12 cellular contexts compared by ENCODE assay signal in the genomic region with DNA sequence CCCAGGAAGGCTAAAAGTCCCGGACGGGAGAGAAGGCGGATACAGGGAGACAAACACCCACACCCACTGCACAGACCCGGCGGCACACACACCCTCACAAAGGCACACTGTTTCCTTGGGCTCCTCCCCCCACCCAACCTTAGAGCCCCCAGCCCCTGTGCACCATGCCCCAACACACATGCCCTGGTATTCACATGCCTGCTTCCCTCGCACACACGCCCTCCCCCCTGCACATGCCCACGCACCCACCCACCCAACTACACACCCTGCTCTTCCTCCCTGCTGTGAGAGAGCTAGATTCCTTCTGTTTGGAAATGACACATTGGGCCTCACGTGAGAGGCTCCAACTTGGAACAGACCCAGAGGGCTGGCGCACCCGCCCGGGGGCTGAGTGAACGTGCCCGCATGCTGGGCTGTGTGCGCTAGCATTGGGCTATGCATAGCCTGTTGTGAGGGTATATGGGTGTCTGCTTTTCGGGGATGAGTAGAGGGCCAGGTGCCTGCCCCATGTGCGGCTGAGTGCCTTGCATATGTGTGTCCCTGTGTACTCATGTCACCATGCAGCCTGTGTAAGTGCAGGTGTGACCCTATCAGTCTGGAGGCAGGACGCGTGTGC. TPM values are rescaled to one million over a fixed set of nuclear protein-coding genes. Genes with fewer than 3 reads are reported as not detected.
DNase-seq lines count a peak whose midpoint lies in the region; ATAC-seq, FAIRE-seq and TF ChIP-seq lines count a peak whose summit lies in the region.
"Had no signal": no experiment of that assay in that cellular context is flagged by ENCODE, and none has a peak within 500 bp of the region (broad histone marks: within the 10 kb centered on the region; RNA-seq: fewer than 3 reads in every experiment).

No MANE protein-coding gene starts in this region.

- peak overlapping the region; percentile 75 for H4K8ac ChIP-seq in H1 (ENCODE audit: extremely low read depth, insufficient read depth, low read length)

- H3K79me2 ChIP-seq in H1 (ENCODE audit: control insufficient read depth in 1 of 2, insufficient read depth in 2 of 2, low read length in 2 of 2) = no peaks in the 10 kb centered on the region

- no peak for TF ChIP-seq CTCF in H1 (IDR thresholded peaks at IDR 0.05; ENCODE audit: control extremely low read depth in 1 of 3, insufficient read depth in 1 of 3, low read depth in 1 of 3, low read length in 3 of 3)
- no peak for TF ChIP-seq CTCF in natural killer cell (IDR thresholded peaks at IDR 0.05)

- H3K36me3 ChIP-seq in H1 (ENCODE audit: control insufficient read depth in 2 of 4, insufficient read depth in 4 of 4, low read length in 3 of 4) = no peaks in the 10 kb centered on the region
- H3K36me3 ChIP-seq: heart left ventricle, ovary had no signal

- H3K4me1 ChIP-seq in H1 (replicated peaks in 1 of 4; ENCODE audit: control insufficient read depth in 3 of 4, insufficient read depth in 4 of 4, low read length in 3 of 4) = peaks cover 0 to 25% (median 13%) of the 10 kb centered on the region in 4 experiments; a peak in 6 of 7 replicates

- 0 out of 2 replicates have a peak overlapping the region, but pooled peaks have one; percentile 48 for H2BK20ac ChIP-seq in H1 (ENCODE audit: low read length)

- no peaks in the 10 kb centered on the region for H4K20me1 ChIP-seq in H1 (replicated peaks in 1 of 2; ENCODE audit: control insufficient read depth in 1 of 2, insufficient read depth in 2 of 2, low read length in 2 of 2)

- H4K5ac ChIP-seq in H1 (ENCODE audit: insufficient read length, low read depth, low read length) = no peak overlapping the region

- CTCF ChIA-PET in H1 (lab: Charles Lee; ENCODE audit: partially characterized antibody) = interaction anchor here (0.6 to 16.5 kb wide), 11 partner anchors 16 to 187 kb away, joined by 3 to 232 read pairs (median 3); partner anchors contain the start of gene SLC22A8

- H3K27me3 ChIP-seq in H1 (replicated peaks in 1 of 4; ENCODE audit: control insufficient read depth in 3 of 4, extremely low read depth in 1 of 4, insufficient read depth in 3 of 4, low read length in 3 of 4) = peaks cover 5 to 33% (median 30%) of the 10 kb centered on the region in 4 experiments
- H3K27me3 ChIP-seq: ovary had no signal

- no peaks in the 10 kb centered on the region for H3K9me3 ChIP-seq in H1 (ENCODE audit: insufficient read depth in 2 of 2, low read depth in 1 of 2, low read length in 1 of 2)
- H3K9me3 ChIP-seq: heart left ventricle had no signal

- peak overlapping the region; percentile 32 for H4K91ac ChIP-seq in H1 (replicated peaks; ENCODE audit: insufficient read length, low read length)

- FAIRE-seq in H1 (lab: Jason Lieb, UNC) = no peak

- H3K27ac ChIP-seq in H1 (ENCODE audit: low read depth, low read length) = no peak overlapping the region
- H3K27ac ChIP-seq: heart left ventricle, HL-60, ovary had no signal

- ATAC-seq in natural killer cell (no peak), HG03025 (IDR thresholded peaks at IDR 0.05; ENCODE audit: low FRiP score, unreplicated experiment) (no peak)
- ATAC-seq: WTC11 had no signal

- H3K4ac ChIP-seq in H1 (replicated peaks; ENCODE audit: insufficient read length, low read depth, low read length) = no peak overlapping the region

- no peak overlapping the region for H3K4me3 Mint-ChIP-seq in natural killer cell

- H3K79me1 ChIP-seq in H1 (ENCODE audit: low read depth, low read length) = no peaks in the 10 kb centered on the region

- no peak overlapping the region for H3K23ac ChIP-seq in H1 (ENCODE audit: insufficient read length)

- 0 out of 2 replicates have a peak overlapping the region, but pooled peaks have one; percentile 1 for H2AK5ac ChIP-seq in H1 (ENCODE audit: low read depth, low read length)

- intact Hi-C loops in natural killer cell (cut with micrococcal nuclease) = no loop called here

- POLR2A ChIA-PET in H1 (lab: Charles Lee; ENCODE audit: partially characterized antibody) = interaction anchor here (3.8 to 57.8 kb wide), 4 partner anchors 15 to 81 kb away, joined by 19 to 1185 read pairs (median 78); partner anchors contain the start of gene SLC3A2

- no peak for TF ChIP-seq EP300 in H1 (IDR thresholded peaks at IDR 0.05; ENCODE audit: borderline replicate concordance in 1 of 2, low read depth in 2 of 2, low read length in 2 of 2)

- TF ChIP-seq POLR2A in H1 (IDR thresholded peaks at IDR 0.05; ENCODE audit: control extremely low read depth in 1 of 2, low read depth in 2 of 2, low read length in 2 of 2) = no peak

- peak overlapping the region; percentile 7; the same call in 1 of the 2 replicates for H2BK5ac ChIP-seq in H1 (ENCODE audit: low read depth, low read length)

- DNase-seq in GM03348 (ENCODE audit: low spot score) (peak; percentile 43), NCI-H226 (peak; percentile 16), H1 (ENCODE audit: low read depth in 1 of 2, low spot score in 2 of 2) (no peak), putamen (ENCODE audit: low spot score) (peak; percentile 52), natural killer cell (no peak), pons (ENCODE audit: low spot score) (no peak)
- DNase-seq: NCI-H524 treated with DMSO at 0.1 percent for 48 hours, ovary had no signal

- no peak overlapping the region for H3K27ac Mint-ChIP-seq in natural killer cell
- H3K27ac Mint-ChIP-seq: WTC11 had no signal

- H3K14ac ChIP-seq in H1 (ENCODE audit: insufficient read length) = no peak overlapping the region

- H2AFZ ChIP-seq in H1 (ENCODE audit: low read length) = no peak overlapping the region

- no peak overlapping the region for H3K4me2 ChIP-seq in H1 (ENCODE audit: insufficient read depth in 1 of 2, low read depth in 2 of 2, low read length in 2 of 2)

- H2BK120ac ChIP-seq in H1 (replicated peaks; ENCODE audit: low read depth, low read length) = no peak overlapping the region

- H2BK12ac ChIP-seq in H1 (ENCODE audit: low read depth, low read length) = peak overlapping the region; percentile 80; the same call in 1 of the 2 replicates

- peaks cover 40 to 48% of the 10 kb centered on the region in 2 donors for H3K27me3 Mint-ChIP-seq in natural killer cell (ENCODE audit: low read depth in 2 of 2)

- H3K9ac ChIP-seq in H1 (replicated peaks in 1 of 4; ENCODE audit: extremely low read depth in 1 of 4, low read depth in 3 of 4, low read length in 3 of 4) = no peak overlapping the region; a peak in 1 of 7 replicates

- no peak overlapping the region for H3K4me3 ChIP-seq in H1 (ENCODE audit: extremely low read depth in 1 of 4, insufficient read depth in 2 of 4, low read depth in 3 of 4, low read length in 4 of 4)
- H3K4me3 ChIP-seq: heart left ventricle, ovary had no signal

- WGBS in H1 (ENCODE audit: extremely low coverage in 1 of 2, insufficient coverage in 1 of 2, insufficient read length in 1 of 2, insufficient replicate concordance in 2 of 2, low coverage in 1 of 2, low lambda C conversion rate in 2 of 2, missing lambda C conversion rate in 1 of 2), 2 experiments = 87% methylated on average over 13 of the region's 19 CpGs; no CpG with 5 or more reads in 1 of the 2 experiments

- H3K56ac ChIP-seq in H1 (replicated peaks; ENCODE audit: insufficient read length, low read depth, low read length) = no peak overlapping the region

- H3K4me1 Mint-ChIP-seq in natural killer cell = peaks cover 5 to 22% of the 10 kb centered on the region in 2 donors

- H3K36me3 Mint-ChIP-seq in natural killer cell = no peaks in the 10 kb centered on the region
- H3K36me3 Mint-ChIP-seq: WTC11 had no signal

- TF ChIP-seq RAD21 in H1 (IDR thresholded peaks at IDR 0.05 in 1 of 2, conservative IDR thresholded peaks at IDR 0.05 in 1 of 2; ENCODE audit: low read depth in 2 of 2, low read length in 2 of 2) = no peak

- H3K18ac ChIP-seq in H1 (ENCODE audit: extremely low read depth, low read length) = peak overlapping the region; percentile 71

- H2BK15ac ChIP-seq in H1 (ENCODE audit: low read length) = peak overlapping the region; percentile 61

- H3K23me2 ChIP-seq in H1 (ENCODE audit: low read depth, low read length) = peaks cover 13% of the 10 kb centered on the region

- no peaks in the 10 kb centered on the region for H3K9me3 Mint-ChIP-seq in natural killer cell
- H3K9me3 Mint-ChIP-seq: WTC11 had no signal

TF ChIP-seq in H1, 55 proteins besides CTCF, POLR2A, EP300 and RAD21 (continues in another document):
- TF ChIP-seq BRCA1 (IDR thresholded peaks at IDR 0.05; ENCODE audit: low read depth, low read length) (no peak), RBBP5 (IDR thresholded peaks at IDR 0.05; ENCODE audit: borderline replicate concordance, low read depth, low read length) (no peak), HDAC6 (IDR thresholded peaks at IDR 0.05; ENCODE audit: low read depth, low read length) (no peak)

RNA-seq across cellular contexts. Expression of gene CHRM1, which starts 0.5 kb away (rescaled TPM):
- not detected in 2 replicates for total RNA-seq in H1 (2021; fragmentation: NEBNext Ultra II Directional; extraction: Animal tissue kit (Norgen Biotek cat#: 25700))
- 0.05 and 0.08 TPM in 2 replicates for polyA plus RNA-seq in H1 (2011; rRNA removed)
- polyA plus RNA-seq in H1 (2011; cell fraction: cytosol; rRNA removed) = 0.13 TPM
- not detected for polyA plus RNA-seq in H1 (2011; cell fraction: nucleus; rRNA removed)
- polyA plus RNA-seq in H1 (2012, experiment 1 of 2) = 0.21 to 0.51 TPM (median 0.33 TPM) in 4 replicates
- 0.16 TPM for polyA plus RNA-seq in H1 (2012, experiment 2 of 2)
- polyA plus RNA-seq in H1 (2013, experiment 1 of 2) = 0.08 TPM
- polyA plus RNA-seq in H1 (2013, experiment 2 of 2) = 0.11 TPM
- 0.44 TPM in 1 of 2 replicates, not detected in the other for polyA minus RNA-seq in H1 (2011; rRNA and poly(A)+ RNA removed)
- not detected for polyA minus RNA-seq in H1 (2011; cell fraction: cytosol; rRNA and poly(A)+ RNA removed)
- polyA minus RNA-seq in H1 (2011; cell fraction: nucleus; rRNA and poly(A)+ RNA removed) = 0.40 TPM
- total RNA-seq in natural killer cell = not detected
- total RNA-seq: ovary, WTC11 had no signal
- polyA plus RNA-seq: heart left ventricle, ovary had no signal

RNA-seq across cellular contexts. Expression of gene SLC3A2, which starts 41.0 kb away (rescaled TPM):
- 393 and 410 TPM in 2 replicates for total RNA-seq in H1 (2021; fragmentation: NEBNext Ultra II Directional; extraction: Animal tissue kit (Norgen Biotek cat#: 25700))
- 435 and 574 TPM in 2 replicates for polyA plus RNA-seq in H1 (2011; rRNA removed)
- 408 TPM for polyA plus RNA-seq in H1 (2011; cell fraction: cytosol; rRNA removed)
- polyA plus RNA-seq in H1 (2011; cell fraction: nucleus; rRNA removed) = 721 TPM
- 317 to 394 TPM (median 319 TPM) in 4 replicates for polyA plus RNA-seq in H1 (2012, experiment 1 of 2)
- 437 TPM for polyA plus RNA-seq in H1 (2012, experiment 2 of 2)
- 405 TPM for polyA plus RNA-seq in H1 (2013, experiment 1 of 2)
- polyA plus RNA-seq in H1 (2013, experiment 2 of 2) = 379 TPM
- 281 and 291 TPM in 2 replicates for polyA minus RNA-seq in H1 (2011; rRNA and poly(A)+ RNA removed)
- polyA minus RNA-seq in H1 (2011; cell fraction: cytosol; rRNA and poly(A)+ RNA removed) = 357 TPM
- 226 TPM for polyA minus RNA-seq in H1 (2011; cell fraction: nucleus; rRNA and poly(A)+ RNA removed)
- 100 to 1,000 TPM; 200 to 235 (median 207) TPM for total RNA-seq in natural killer cell

Comparison
In these comparisons a context has a peak if more than half of its experiments do, and no peak if none do; other contexts are left out.
1. DNase-seq: peak in GM03348 (single experiment), NCI-H226 (single experiment) and putamen (single experiment); none in H1 (0 of 2), natural killer cell (single experiment) and pons (single experiment).